In the genomic region with DNA sequence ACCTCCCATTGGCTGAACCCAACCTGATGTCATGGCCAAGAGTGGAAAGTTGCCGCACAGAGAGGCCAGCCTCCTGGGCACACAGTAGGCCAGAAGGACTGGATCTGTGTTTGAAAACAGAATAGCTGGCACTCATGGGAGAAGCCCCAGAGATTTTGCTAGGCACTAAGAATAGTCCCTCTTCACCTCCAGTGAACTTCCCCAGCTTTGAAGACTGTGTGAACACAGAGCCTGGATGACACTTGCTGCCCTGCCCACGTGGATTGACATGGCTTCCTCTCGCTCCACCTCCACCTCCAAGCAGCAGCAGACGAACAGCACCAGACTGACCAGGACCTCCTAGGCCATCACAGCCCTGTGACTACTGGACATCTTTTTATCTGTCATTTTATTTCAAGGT, we compare ENCODE assay signal across 24 cellular contexts. TPM values are rescaled to one million over a fixed set of nuclear protein-coding genes. Genes with fewer than 3 reads are reported as not detected.
"Had no signal": no experiment of that assay in that cellular context is flagged by ENCODE, and none has a peak within 500 bp of the region (broad histone marks: within the 10 kb centered on the region; RNA-seq: fewer than 3 reads in every experiment).

No MANE protein-coding gene starts in this region.

- H3K4me3 ChIP-seq: K562, SJSA1, SK-N-MC had no signal

- H3K27ac ChIP-seq: SJSA1, SK-N-MC had no signal

- ATAC-seq: HepG2, K562 had no signal

- H3K4me1 ChIP-seq: SJSA1 had no signal

- H3K9me3 ChIP-seq: SJSA1 had no signal

- H3K4me3 Mint-ChIP-seq: IgD-negative memory B cell had no signal

- DNase-seq: MV-4-11, NCI-H1048, NCI-H1105, NCI-H1417, NCI-H1436 treated with DMSO at 0.1 percent for 48 hours, NCI-H1694 treated with DMSO at 0.1 percent for 48 hours, NCI-H1930, NCI-H2081, NCI-H2107, NCI-H2227 treated with DMSO at 0.1 percent for 48 hours, NCI-H524, NCI-H526 treated with DMSO at 0.1 percent for 48 hours, NCI-H774, RPMI8226, SIG-M5, SW 1271 had no signal

- H3K27me3 ChIP-seq: SJSA1 had no signal

- H3K4me1 Mint-ChIP-seq: IgD-negative memory B cell had no signal

- H3K36me3 ChIP-seq: SJSA1 had no signal

- H3K27ac Mint-ChIP-seq: IgD-negative memory B cell had no signal

RNA-seq across cellular contexts. Expression of gene KL, which starts 37.9 kb away (rescaled TPM):
- total RNA-seq: HepG2, HT1080, K562, LHCN-M2, MCF 10A, SJSA1 had no signal
- polyA plus RNA-seq: HepG2, IgD-negative memory B cell, K562 had no signal
